ENCODE assay signal across 15 cellular contexts in the genomic region with DNA sequence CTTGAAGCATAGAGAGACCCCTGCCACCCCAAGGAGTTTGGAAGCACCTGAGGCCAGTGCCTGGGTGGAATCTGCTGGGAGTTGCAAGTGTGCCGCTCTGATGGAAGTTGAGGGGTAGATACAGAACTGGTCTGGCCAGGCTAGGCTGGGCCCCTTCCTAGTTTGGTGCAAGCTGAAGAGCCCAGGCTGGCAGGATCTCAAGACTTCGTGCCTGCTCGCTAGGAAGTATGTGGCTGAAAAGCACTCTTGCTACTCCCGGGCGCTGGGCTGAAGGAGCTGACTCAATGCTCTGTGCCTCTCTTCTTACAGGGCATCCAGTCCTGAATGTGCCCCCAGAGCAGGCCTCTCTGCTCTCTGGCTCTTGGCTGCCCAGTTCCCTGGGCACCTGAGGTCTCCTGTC.
"Had no signal": no experiment of that assay in that cellular context is flagged by ENCODE, and none has a peak within 500 bp of the region (broad histone marks: within the 10 kb centered on the region; RNA-seq: fewer than 3 reads in every experiment).

No MANE protein-coding gene starts in this region.

- H3K9me3 Mint-ChIP-seq: activated naive CD4-positive, alpha-beta T cell treated with anti-CD3 and anti-CD28 coated beads, Interleukin-2, amount 50 U/mL, for 72 hours; activated T-cell treated with anti-CD3 and anti-CD28 coated beads, Interleukin-2, amount 50 U/mL, for 24 hours; natural killer cell treated with Interleukin-12 subunit alpha and Interleukin-12 subunit beta and Interleukin-15 and Interleukin-18, amount 100 ng/mL, for 72 hours; T-helper 2 cell treated with Interferon-gamma antibody and Interleukin-4, amounts not matched to agents 5 μg/mL and 100 μg/mL, for 36 hours had no signal

- H3K27me3 ChIP-seq: hepatocyte, SJSA1 had no signal

- H3K4me1 ChIP-seq: breast epithelium, SJSA1 had no signal

- H3K4me1 Mint-ChIP-seq: activated CD8-positive, alpha-beta memory T cell treated with anti-CD3 and anti-CD28 coated beads, Interleukin-2, amount 10 ng/mL, durations not matched to agents 7 days and 5 days had no signal

- H3K27ac ChIP-seq: breast epithelium, hepatocyte, SJSA1 had no signal

- ATAC-seq: activated CD8-positive, alpha-beta memory T cell treated with anti-CD3 and anti-CD28 coated beads, Interleukin-2, amount 10 ng/mL, durations not matched to agents 7 days and 5 days; activated naive CD4-positive, alpha-beta T cell treated with anti-CD3 and anti-CD28 coated beads, Interleukin-2, amount 50 U/mL, for 72 hours; natural killer cell treated with Interleukin-12 subunit alpha and Interleukin-12 subunit beta and Interleukin-15 and Interleukin-18, amount 100 ng/mL, for 72 hours had no signal

- H3K4me3 Mint-ChIP-seq: activated CD8-positive, alpha-beta memory T cell treated with anti-CD3 and anti-CD28 coated beads, Interleukin-2, amount 10 ng/mL, durations not matched to agents 7 days and 5 days; activated T-cell treated with anti-CD3 and anti-CD28 coated beads, Interleukin-2, amount 50 U/mL, for 24 hours; natural killer cell treated with Interleukin-12 subunit alpha and Interleukin-12 subunit beta and Interleukin-15 and Interleukin-18, amount 100 ng/mL, for 72 hours; T-helper 2 cell treated with Interferon-gamma antibody and Interleukin-4, amounts not matched to agents 5 μg/mL and 100 μg/mL, for 36 hours had no signal

- H3K79me2 ChIP-seq: hepatocyte had no signal

- H3K36me3 ChIP-seq: breast epithelium, SJSA1 had no signal

- H2AFZ ChIP-seq: hepatocyte had no signal

- H3K27me3 Mint-ChIP-seq: activated CD8-positive, alpha-beta memory T cell treated with anti-CD3 and anti-CD28 coated beads, Interleukin-2, amount 10 ng/mL, durations not matched to agents 7 days and 5 days; natural killer cell treated with Interleukin-12 subunit alpha and Interleukin-12 subunit beta and Interleukin-15 and Interleukin-18, amount 100 ng/mL, for 72 hours had no signal

- H3K36me3 Mint-ChIP-seq: activated CD8-positive, alpha-beta memory T cell treated with anti-CD3 and anti-CD28 coated beads, Interleukin-2, amount 10 ng/mL, durations not matched to agents 7 days and 5 days; activated naive CD4-positive, alpha-beta T cell treated with anti-CD3 and anti-CD28 coated beads, Interleukin-2, amount 50 U/mL, for 72 hours; natural killer cell treated with Interleukin-12 subunit alpha and Interleukin-12 subunit beta and Interleukin-15 and Interleukin-18, amount 100 ng/mL, for 72 hours had no signal

- H3K27ac Mint-ChIP-seq: activated CD8-positive, alpha-beta memory T cell treated with anti-CD3 and anti-CD28 coated beads, Interleukin-2, amount 10 ng/mL, durations not matched to agents 7 days and 5 days; activated naive CD4-positive, alpha-beta T cell treated with anti-CD3 and anti-CD28 coated beads, Interleukin-2, amount 50 U/mL, for 72 hours; activated T-cell treated with anti-CD3 and anti-CD28 coated beads, Interleukin-2, amount 50 U/mL, for 24 hours; natural killer cell treated with Interleukin-12 subunit alpha and Interleukin-12 subunit beta and Interleukin-15 and Interleukin-18, amount 100 ng/mL, for 72 hours; T-helper 2 cell treated with Interferon-gamma antibody and Interleukin-4, amounts not matched to agents 5 μg/mL and 100 μg/mL, for 36 hours had no signal

- H3K4me2 ChIP-seq: hepatocyte had no signal

- DNase-seq: activated CD4-positive, alpha-beta T cell treated with anti-CD3 and anti-CD28 coated beads, Interleukin-2, amount 50 U/mL, for 48 hours; activated CD8-positive, alpha-beta memory T cell treated with anti-CD3 and anti-CD28 coated beads, Interleukin-2, amount 10 ng/mL, durations not matched to agents 7 days and 5 days; activated effector memory CD4-positive, alpha-beta T cell treated with Interleukin-2 at 50 U/mL for 16 hours; activated T-cell treated with anti-CD3 and anti-CD28 coated beads, Interleukin-2, amount 50 U/mL, for 24 hours; amniotic stem cell; occipital lobe; stimulated activated CD4-positive, alpha-beta T cell treated with anti-CD3 and anti-CD28 coated beads, Interleukin-4, amount 100 ng/mL, for 4 hours; SW 1271; trophoblast cell had no signal

- H3K4me3 ChIP-seq: breast epithelium, hepatocyte, SJSA1 had no signal

- H3K9me3 ChIP-seq: breast epithelium, SJSA1 had no signal
